ENCODE assay signal across 39 cellular contexts in genomic region chr1:76841460-76841859, GRCh38. TPM values are rescaled to one million over a fixed set of nuclear protein-coding genes. Genes with fewer than 3 reads are reported as not detected.
"Had no signal": no experiment of that assay in that cellular context is flagged by ENCODE, and none has a peak within 500 bp of the region (broad histone marks: within the 10 kb centered on the region; RNA-seq: fewer than 3 reads in every experiment).

No MANE protein-coding gene starts in this region.

- H3K36me3 Mint-ChIP-seq: activated CD4-positive, alpha-beta memory T cell treated with anti-CD3 and anti-CD28 coated beads for 36 hours; activated CD8-positive, alpha-beta memory T cell treated with anti-CD3 and anti-CD28 coated beads, Interleukin-2, amount 10 ng/mL, durations not matched to agents 7 days and 5 days; activated naive CD4-positive, alpha-beta T cell treated with anti-CD3 and anti-CD28 coated beads, Interleukin-2, amount 50 U/mL, for 24 hours; activated naive CD8-positive, alpha-beta T cell treated with anti-CD3 and anti-CD28 coated beads for 36 hours had no signal

- H3K4me3 ChIP-seq: adrenal gland, body of pancreas, esophagus squamous epithelium, gastroesophageal sphincter, heart right ventricle had no signal

- H3K36me3 ChIP-seq: adrenal gland, esophagus squamous epithelium, gastroesophageal sphincter, heart right ventricle, WERI-Rb-1 had no signal

- H3K9me3 Mint-ChIP-seq: activated CD4-positive, alpha-beta memory T cell treated with anti-CD3 and anti-CD28 coated beads for 36 hours; activated naive CD4-positive, alpha-beta T cell treated with anti-CD3 and anti-CD28 coated beads for 36 hours; activated naive CD4-positive, alpha-beta T cell treated with anti-CD3 and anti-CD28 coated beads, Interleukin-2, amount 50 U/mL, for 24 hours; activated naive CD8-positive, alpha-beta T cell treated with anti-CD3 and anti-CD28 coated beads, Interleukin-2, amount 50 U/mL, for 24 hours; activated T-helper 1 cell treated with anti-CD3 and anti-CD28 coated beads, Interleukin-12 subunit alpha, Interleukin-12 subunit beta, Interleukin-2, Interleukin-4 antibody, amounts not matched to agents 30 ng/mL and 10 ng/mL and 1 ng/mL, durations not matched to agents 14 hours and 24 hours and 36 hours; activated T-helper 2 cell treated with anti-CD3 and anti-CD28 coated beads, Interferon-gamma antibody, Interleukin-2, Interleukin-4, amounts not matched to agents 10 μg/mL and 5 μg/mL and 100 μg/mL, durations not matched to agents 14 hours and 24 hours and 36 hours; T-helper 1 cell treated with Interleukin-12 subunit alpha and Interleukin-12 subunit beta and Interleukin-4 antibody, amounts not matched to agents 30 μg/mL and 1 μg/mL, for 36 hours had no signal

- ATAC-seq: activated CD4-positive, alpha-beta T cell treated with anti-CD3 and anti-CD28 coated beads for 36 hours; activated CD8-positive, alpha-beta memory T cell treated with anti-CD3 and anti-CD28 coated beads, Interleukin-2, amount 10 ng/mL, durations not matched to agents 7 days and 5 days; activated CD8-positive, alpha-beta T cell treated with anti-CD3 and anti-CD28 coated beads, Interleukin-2, amount 10 ng/mL, durations not matched to agents 7 days and 5 days; activated naive CD8-positive, alpha-beta T cell treated with anti-CD3 and anti-CD28 coated beads, Interleukin-2, amount 50 U/mL, for 24 hours; body of pancreas; gastroesophageal sphincter; heart right ventricle had no signal

- H3K27me3 ChIP-seq: adrenal gland, body of pancreas, esophagus squamous epithelium, gastroesophageal sphincter, heart right ventricle had no signal

- H3K27ac Mint-ChIP-seq: activated CD4-positive, alpha-beta memory T cell treated with anti-CD3 and anti-CD28 coated beads for 36 hours; activated CD4-positive, alpha-beta T cell treated with anti-CD3 and anti-CD28 coated beads for 36 hours; activated CD4-positive, alpha-beta T cell treated with anti-CD3 and anti-CD28 coated beads, Interleukin-2, amount 10 ng/mL, durations not matched to agents 24 days and 14 days; activated CD8-positive, alpha-beta memory T cell treated with anti-CD3 and anti-CD28 coated beads, Interleukin-2, amount 10 ng/mL, durations not matched to agents 7 days and 5 days; activated CD8-positive, alpha-beta T cell treated with anti-CD3 and anti-CD28 coated beads, Interleukin-2, amount 10 ng/mL, durations not matched to agents 7 days and 5 days; activated naive CD4-positive, alpha-beta T cell treated with anti-CD3 and anti-CD28 coated beads for 36 hours; activated naive CD4-positive, alpha-beta T cell treated with anti-CD3 and anti-CD28 coated beads, Interleukin-2, amount 50 U/mL, for 24 hours; activated naive CD8-positive, alpha-beta T cell treated with anti-CD3 and anti-CD28 coated beads for 36 hours; activated naive CD8-positive, alpha-beta T cell treated with anti-CD3 and anti-CD28 coated beads, Interleukin-2, amount 50 U/mL, for 24 hours; activated T-helper 1 cell treated with anti-CD3 and anti-CD28 coated beads, Interleukin-12 subunit alpha, Interleukin-12 subunit beta, Interleukin-2, Interleukin-4 antibody, amounts not matched to agents 30 ng/mL and 10 ng/mL and 1 ng/mL, durations not matched to agents 14 hours and 24 hours and 36 hours; activated T-helper 2 cell treated with anti-CD3 and anti-CD28 coated beads, Interferon-gamma antibody, Interleukin-2, Interleukin-4, amounts not matched to agents 10 μg/mL and 5 μg/mL and 100 μg/mL, durations not matched to agents 14 hours and 24 hours and 36 hours; T-helper 1 cell treated with Interleukin-12 subunit alpha and Interleukin-12 subunit beta and Interleukin-4 antibody, amounts not matched to agents 30 μg/mL and 1 μg/mL, for 36 hours had no signal

- H3K4me3 Mint-ChIP-seq: activated CD4-positive, alpha-beta memory T cell treated with anti-CD3 and anti-CD28 coated beads for 36 hours; activated CD4-positive, alpha-beta T cell treated with anti-CD3 and anti-CD28 coated beads for 36 hours; activated CD4-positive, alpha-beta T cell treated with anti-CD3 and anti-CD28 coated beads, Interleukin-2, amount 10 ng/mL, durations not matched to agents 24 days and 14 days; activated CD8-positive, alpha-beta memory T cell treated with anti-CD3 and anti-CD28 coated beads, Interleukin-2, amount 10 ng/mL, durations not matched to agents 7 days and 5 days; activated CD8-positive, alpha-beta T cell treated with anti-CD3 and anti-CD28 coated beads, Interleukin-2, amount 10 ng/mL, durations not matched to agents 7 days and 5 days; activated naive CD4-positive, alpha-beta T cell treated with anti-CD3 and anti-CD28 coated beads for 36 hours; activated naive CD4-positive, alpha-beta T cell treated with anti-CD3 and anti-CD28 coated beads, Interleukin-2, amount 50 U/mL, for 24 hours; activated naive CD8-positive, alpha-beta T cell treated with anti-CD3 and anti-CD28 coated beads for 36 hours; activated naive CD8-positive, alpha-beta T cell treated with anti-CD3 and anti-CD28 coated beads, Interleukin-2, amount 50 U/mL, for 24 hours; activated T-helper 1 cell treated with anti-CD3 and anti-CD28 coated beads, Interleukin-12 subunit alpha, Interleukin-12 subunit beta, Interleukin-2, Interleukin-4 antibody, amounts not matched to agents 30 ng/mL and 10 ng/mL and 1 ng/mL, durations not matched to agents 14 hours and 24 hours and 36 hours; T-helper 1 cell treated with Interleukin-12 subunit alpha and Interleukin-12 subunit beta and Interleukin-4 antibody, amounts not matched to agents 30 μg/mL and 1 μg/mL, for 36 hours had no signal

- H3K27ac ChIP-seq: adrenal gland, body of pancreas, epithelial cell of prostate, esophagus squamous epithelium, gastroesophageal sphincter, heart right ventricle, WERI-Rb-1 had no signal

- H3K27me3 Mint-ChIP-seq: activated CD4-positive, alpha-beta memory T cell treated with anti-CD3 and anti-CD28 coated beads for 36 hours; activated CD4-positive, alpha-beta T cell treated with anti-CD3 and anti-CD28 coated beads, Interleukin-2, amount 10 ng/mL, durations not matched to agents 24 days and 14 days; activated CD8-positive, alpha-beta memory T cell treated with anti-CD3 and anti-CD28 coated beads, Interleukin-2, amount 10 ng/mL, durations not matched to agents 7 days and 5 days; activated naive CD4-positive, alpha-beta T cell treated with anti-CD3 and anti-CD28 coated beads, Interleukin-2, amount 50 U/mL, for 24 hours; activated naive CD8-positive, alpha-beta T cell treated with anti-CD3 and anti-CD28 coated beads, Interleukin-2, amount 50 U/mL, for 24 hours had no signal

- DNase-seq: activated CD4-positive, alpha-beta memory T cell treated with anti-CD3 and anti-CD28 coated beads for 36 hours; activated CD4-positive, alpha-beta T cell treated with anti-CD3 and anti-CD28 coated beads for 36 hours; activated CD4-positive, alpha-beta T cell treated with anti-CD3 and anti-CD28 coated beads, Interleukin-2, amount 10 ng/mL, durations not matched to agents 24 days and 14 days; activated CD4-positive, CD25-positive, alpha-beta regulatory T cell; activated CD4-positive, CD25-positive, alpha-beta regulatory T cell treated with anti-CD3 and anti-CD28 coated beads, Interleukin-2, amount 50 U/mL, for 72 hours; activated CD8-positive, alpha-beta memory T cell treated with anti-CD3 and anti-CD28 coated beads, Interleukin-2, amount 10 ng/mL, durations not matched to agents 7 days and 5 days; activated CD8-positive, alpha-beta memory T cell treated with anti-CD3 and anti-CD28 coated beads, Interleukin-2, amount 50 U/mL, for 4 hours; activated CD8-positive, alpha-beta T cell treated with anti-CD3 and anti-CD28 coated beads, Interleukin-2, amount 10 ng/mL, durations not matched to agents 7 days and 5 days; activated effector memory CD4-positive, alpha-beta T cell treated with anti-CD3 and anti-CD28 coated beads, Interleukin-2, amount 50 U/mL, for 16 hours; activated naive CD4-positive, alpha-beta T cell treated with anti-CD3 and anti-CD28 coated beads for 36 hours; activated naive CD8-positive, alpha-beta T cell treated with anti-CD3 and anti-CD28 coated beads for 36 hours; activated naive CD8-positive, alpha-beta T cell treated with anti-CD3 and anti-CD28 coated beads, Interleukin-2, amount 50 U/mL, for 24 hours; activated T-cell treated with anti-CD3 and anti-CD28 coated beads, Interleukin-2, amount 50 U/mL, for 1 hour; activated T-cell treated with anti-CD3 and anti-CD28 coated beads, Interleukin-2, amount 50 U/mL, for 48 hours; adrenal gland; amygdala; aorta; body of pancreas; caudate nucleus; cortex of kidney; dermis blood vessel endothelial cell; effector CD8-positive, alpha-beta T cell; esophagus squamous epithelium; foreskin melanocyte; heart right ventricle; T1000; WERI-Rb-1 had no signal

- FAIRE-seq: colon, endometrium, endothelial cell of umbilical vein had no signal

- H3K4me1 ChIP-seq: adrenal gland, body of pancreas, esophagus squamous epithelium, gastroesophageal sphincter, heart right ventricle had no signal

RNA-seq across cellular contexts. Expression of gene ST6GALNAC5, which starts 25.8 kb away (rescaled TPM):
- total RNA-seq: activated CD4-positive, alpha-beta memory T cell treated with anti-CD3 and anti-CD28 coated beads for 36 hours; activated CD4-positive, alpha-beta T cell treated with anti-CD3 and anti-CD28 coated beads for 36 hours; activated CD4-positive, alpha-beta T cell treated with anti-CD3 and anti-CD28 coated beads, Interleukin-2, amount 10 ng/mL, durations not matched to agents 24 days and 14 days; activated CD8-positive, alpha-beta memory T cell treated with anti-CD3 and anti-CD28 coated beads for 36 hours; activated CD8-positive, alpha-beta memory T cell treated with anti-CD3 and anti-CD28 coated beads, Interleukin-2, amount 10 ng/mL, durations not matched to agents 7 days and 5 days; activated CD8-positive, alpha-beta T cell treated with anti-CD3 and anti-CD28 coated beads, Interleukin-2, amount 10 ng/mL, durations not matched to agents 7 days and 5 days; activated naive CD4-positive, alpha-beta T cell treated with anti-CD3 and anti-CD28 coated beads for 36 hours; activated naive CD8-positive, alpha-beta T cell treated with anti-CD3 and anti-CD28 coated beads for 36 hours; activated T-helper 1 cell treated with anti-CD3 and anti-CD28 coated beads, Interleukin-12 subunit alpha, Interleukin-12 subunit beta, Interleukin-2, Interleukin-4 antibody, amounts not matched to agents 30 ng/mL and 10 ng/mL and 1 ng/mL, durations not matched to agents 14 hours and 24 hours and 36 hours; activated T-helper 2 cell treated with anti-CD3 and anti-CD28 coated beads, Interferon-gamma antibody, Interleukin-2, Interleukin-4, amounts not matched to agents 10 μg/mL and 5 μg/mL and 100 μg/mL, durations not matched to agents 14 hours and 24 hours and 36 hours; dermis blood vessel endothelial cell; endothelial cell of umbilical vein; glomerular endothelial cell; T-helper 2 cell treated with Interferon-gamma antibody and Interleukin-4, amounts not matched to agents 100 ng/mL and 5 ng/mL, for 36 hours had no signal
- polyA plus RNA-seq: endothelial cell of umbilical vein had no signal
